ENCODE assay signal across 16 cellular contexts in genomic region chr11:125350206-125351044, GRCh38.
A peak's percentile ranks its signal among the peaks of the same experiment; 100 is the strongest.
DNase-seq lines count a peak whose midpoint lies in the region; ATAC-seq and TF ChIP-seq lines count a peak whose summit lies in the region.
"Had no signal": no experiment of that assay in that cellular context is flagged by ENCODE, and none has a peak within 500 bp of the region (broad histone marks: within the 10 kb centered on the region; RNA-seq: fewer than 3 reads in every experiment).

No MANE protein-coding gene starts in this region.

- peaks cover 21% of the 10 kb centered on the region; the same call in 1 of the 2 replicates for H3K4me1 ChIP-seq in GM23338 (ENCODE audit: insufficient read depth)
- peaks cover 21% of the 10 kb centered on the region for H3K4me1 ChIP-seq in iPS-15b (ENCODE audit: control insufficient read depth, insufficient read depth, low read length)
- H3K4me1 ChIP-seq in spleen = peaks cover 1 to 23% (median 6%) of the 10 kb centered on the region in 6 donors
- peaks cover 31% of the 10 kb centered on the region for H3K4me1 ChIP-seq in mesenchymal stem cell (ENCODE audit: control insufficient read depth, insufficient read depth, low read depth, low read length)

- no peak overlapping the region for H2BK5ac ChIP-seq in mesenchymal stem cell (ENCODE audit: low read depth, low read length, poor library complexity, severe bottlenecking)

- H3K4me2 ChIP-seq in GM23338 (peak overlapping the region; percentile 32; the same call in 1 of the 2 replicates), mesenchymal stem cell (ENCODE audit: low read length, poor library complexity, severe bottlenecking) (no peak overlapping the region)

- H3K4me3 Mint-ChIP-seq in GM23338 = no peak overlapping the region
- no peak overlapping the region for H3K4me3 Mint-ChIP-seq in activated T-helper 2 cell treated with anti-CD3 and anti-CD28 coated beads, Interferon-gamma antibody, Interleukin-2, Interleukin-4, amounts not matched to agents 10 μg/mL and 5 μg/mL and 100 μg/mL, durations not matched to agents 14 hours and 24 hours and 36 hours (ENCODE audit: low read depth)

- H3K4me3 ChIP-seq in GM23338 = no peak overlapping the region; the same call in 1 of the 2 replicates
- H3K4me3 ChIP-seq in iPS-15b (ENCODE audit: low read depth, low read length) = peak overlapping the region; percentile 45
- no peak overlapping the region for H3K4me3 ChIP-seq in spleen
- no peak overlapping the region for H3K4me3 ChIP-seq in mesenchymal stem cell (ENCODE audit: insufficient read depth in 1 of 2, low read depth in 1 of 2, low read length in 2 of 2)
- H3K4me3 ChIP-seq: HAP-1 had no signal

- no peaks in the 10 kb centered on the region for H3K9me3 Mint-ChIP-seq in GM23338
- no peaks in the 10 kb centered on the region for H3K9me3 Mint-ChIP-seq in activated T-helper 2 cell treated with anti-CD3 and anti-CD28 coated beads, Interferon-gamma antibody, Interleukin-2, Interleukin-4, amounts not matched to agents 10 μg/mL and 5 μg/mL and 100 μg/mL, durations not matched to agents 14 hours and 24 hours and 36 hours

- intact Hi-C loops in spleen (cut with DNase I; ENCODE audit: low total_unique reads) = no loop called here
- intact Hi-C loops in activated T-helper 2 cell treated with anti-CD3 and anti-CD28 coated beads, Interferon-gamma antibody, Interleukin-2, Interleukin-4, amounts not matched to agents 10 μg/mL and 5 μg/mL and 100 μg/mL, durations not matched to agents 14 hours and 24 hours and 36 hours (cut with micrococcal nuclease) = no loop called here

- TF ChIP-seq POLR2A in spleen (IDR thresholded peaks at IDR 0.05) = no peak

- no peaks in the 10 kb centered on the region for H3K36me3 Mint-ChIP-seq in GM23338 (ENCODE audit: low read depth)
- no peaks in the 10 kb centered on the region for H3K36me3 Mint-ChIP-seq in activated T-helper 2 cell treated with anti-CD3 and anti-CD28 coated beads, Interferon-gamma antibody, Interleukin-2, Interleukin-4, amounts not matched to agents 10 μg/mL and 5 μg/mL and 100 μg/mL, durations not matched to agents 14 hours and 24 hours and 36 hours (ENCODE audit: low read depth)

- no peaks in the 10 kb centered on the region for H3K9me2 ChIP-seq in GM23338 (ENCODE audit: insufficient read depth)

- no peaks in the 10 kb centered on the region for H4K20me1 ChIP-seq in GM23338 (replicated peaks; ENCODE audit: insufficient read depth)

- no peak overlapping the region for H2BK15ac ChIP-seq in mesenchymal stem cell (ENCODE audit: low read depth, poor library complexity, severe bottlenecking)

- DNase-seq in GM23338 (ENCODE audit: low spot score) (no peak), NCI-H526 (lab: John Stamatoyannopoulos, UW) (peak; percentile 91 to 96), spleen (peak; percentile 44), NCI-H1694 treated with DMSO at 0.1 percent for 48 hours (lab: John Stamatoyannopoulos, UW) (no peak), mesenchymal stem cell (no peak)
- no peak for DNase-seq in activated T-helper 2 cell treated with anti-CD3 and anti-CD28 coated beads, Interferon-gamma antibody, Interleukin-2, Interleukin-4, amounts not matched to agents 10 μg/mL and 5 μg/mL and 100 μg/mL, durations not matched to agents 14 hours and 24 hours and 36 hours (ENCODE audit: low spot score)
- DNase-seq: ACHN, C1 segment of cervical spinal cord, DMS79 treated with DMSO at 0.1 percent for 48 hours, NCI-H1105, NCI-H2081 treated with DMSO at 0.1 percent for 48 hours, PC-3, RPMI8226, SIG-M5 had no signal

- H3K27ac ChIP-seq in GM23338 (ENCODE audit: low read depth) (no peak overlapping the region), spleen (no peak overlapping the region), mesenchymal stem cell (ENCODE audit: low read length, poor library complexity, severe bottlenecking) (no peak overlapping the region)

- 79 to 91% (median 88%) methylated on average over 13 to 23 of the region's 23 CpGs for WGBS in spleen, 5 donors
- 90% methylated on average over 16 of the region's 23 CpGs for WGBS in mesenchymal stem cell

- H4K91ac ChIP-seq in mesenchymal stem cell (ENCODE audit: low read length) = no peak overlapping the region

- H3K27me3 ChIP-seq in GM23338 (ENCODE audit: insufficient read depth) (peaks cover 9% of the 10 kb centered on the region; the same call in 1 of the 2 replicates), iPS-15b (ENCODE audit: control insufficient read depth, insufficient read depth, low read length) (peaks cover 20% of the 10 kb centered on the region), spleen (replicated peaks in 1 of 7) (peaks cover 0 to 41% (median 0%) of the 10 kb centered on the region in 7 donors), mesenchymal stem cell (ENCODE audit: control insufficient read depth in 1 of 2, insufficient read depth in 1 of 2, low read length in 2 of 2) (peaks cover 0 to 50% of the 10 kb centered on the region in 2 experiments)

- H3K27ac Mint-ChIP-seq in GM23338 = no peak overlapping the region
- no peak overlapping the region for H3K27ac Mint-ChIP-seq in activated T-helper 2 cell treated with anti-CD3 and anti-CD28 coated beads, Interferon-gamma antibody, Interleukin-2, Interleukin-4, amounts not matched to agents 10 μg/mL and 5 μg/mL and 100 μg/mL, durations not matched to agents 14 hours and 24 hours and 36 hours

- no peak for TF ChIP-seq CTCF in GM23338 (conservative IDR thresholded peaks at IDR 0.05; ENCODE audit: low read depth in 2 of 2)
- TF ChIP-seq CTCF in spleen (IDR thresholded peaks at IDR 0.05 in 8 of 11, conservative IDR thresholded peaks at IDR 0.05 in 3 of 11) = no peak

- H3K27me3 Mint-ChIP-seq in GM23338 (ENCODE audit: insufficient read depth, low read depth, poor library complexity) = peaks cover 24% of the 10 kb centered on the region
- peaks cover 2% of the 10 kb centered on the region for H3K27me3 Mint-ChIP-seq in activated T-helper 2 cell treated with anti-CD3 and anti-CD28 coated beads, Interferon-gamma antibody, Interleukin-2, Interleukin-4, amounts not matched to agents 10 μg/mL and 5 μg/mL and 100 μg/mL, durations not matched to agents 14 hours and 24 hours and 36 hours (ENCODE audit: low read depth)

- no peak overlapping the region for H2BK12ac ChIP-seq in mesenchymal stem cell (ENCODE audit: low read length in 2 of 2)

- no peak overlapping the region for H4K8ac ChIP-seq in mesenchymal stem cell (ENCODE audit: low read length)

- H3K4ac ChIP-seq in mesenchymal stem cell (ENCODE audit: low read depth in 1 of 2, low read length in 2 of 2) = no peak overlapping the region

- no peak overlapping the region for H3K9ac ChIP-seq in iPS-15b (ENCODE audit: low read depth, low read length)
- no peak overlapping the region for H3K9ac ChIP-seq in mesenchymal stem cell (ENCODE audit: low read length)

- no peak; the same call in 2 of the 3 replicates for ATAC-seq in GM23338
- ATAC-seq: PC-3 had no signal

- no peak overlapping the region for H3K14ac ChIP-seq in mesenchymal stem cell (ENCODE audit: low read length in 2 of 2)

- H3K23ac ChIP-seq in mesenchymal stem cell (ENCODE audit: low read length in 2 of 2) = no peak overlapping the region

- H3K9me3 ChIP-seq in iPS-15b (ENCODE audit: control insufficient read depth, insufficient read depth, low read length) = no peaks in the 10 kb centered on the region
- no peaks in the 10 kb centered on the region for H3K9me3 ChIP-seq in spleen
- H3K9me3 ChIP-seq in mesenchymal stem cell (ENCODE audit: control insufficient read depth, low read length) = no peaks in the 10 kb centered on the region
- H3K9me3 ChIP-seq: HAP-1 had no signal

- H3K4me1 Mint-ChIP-seq in GM23338 = peaks cover 49% of the 10 kb centered on the region
- no peaks in the 10 kb centered on the region for H3K4me1 Mint-ChIP-seq in activated T-helper 2 cell treated with anti-CD3 and anti-CD28 coated beads, Interferon-gamma antibody, Interleukin-2, Interleukin-4, amounts not matched to agents 10 μg/mL and 5 μg/mL and 100 μg/mL, durations not matched to agents 14 hours and 24 hours and 36 hours (ENCODE audit: low read depth)

- H3K36me3 ChIP-seq in GM23338 (ENCODE audit: insufficient read depth) (no peaks in the 10 kb centered on the region), iPS-15b (ENCODE audit: control insufficient read depth, insufficient read depth, low read length) (no peaks in the 10 kb centered on the region), spleen (no peaks in the 10 kb centered on the region), mesenchymal stem cell (ENCODE audit: control insufficient read depth in 1 of 2, insufficient read depth in 2 of 2, low read depth in 1 of 2, low read length in 2 of 2) (peaks cover 0 to 49% of the 10 kb centered on the region in 2 experiments)
- H3K36me3 ChIP-seq: HAP-1 had no signal

- H3K79me1 ChIP-seq in mesenchymal stem cell (replicated peaks; ENCODE audit: low read length, poor library complexity, severe bottlenecking) = peaks cover 20% of the 10 kb centered on the region

- H2AFZ ChIP-seq in GM23338 (peak overlapping the region; percentile 81; the same call in 1 of the 2 replicates), mesenchymal stem cell (ENCODE audit: low read depth, low read length) (no peak overlapping the region)

- H3K18ac ChIP-seq in mesenchymal stem cell (ENCODE audit: low read depth in 1 of 2, low read length in 2 of 2) = no peak overlapping the region

- no peaks in the 10 kb centered on the region for H3F3A ChIP-seq in GM23338 (replicated peaks; ENCODE audit: low read depth)

- no peak overlapping the region for H2BK120ac ChIP-seq in mesenchymal stem cell (ENCODE audit: low read depth, low read length)

- H3K79me2 ChIP-seq in GM23338 (replicated peaks; ENCODE audit: insufficient read depth) = no peaks in the 10 kb centered on the region

- H2AK5ac ChIP-seq in mesenchymal stem cell (ENCODE audit: low read length, severe bottlenecking) = no peak overlapping the region

Comparison
In these comparisons a context has a peak if more than half of its experiments do, and no peak if none do; other contexts are left out.
1. DNase-seq: peak in NCI-H526 (2 of 2) and spleen (single experiment); none in GM23338 (single experiment), NCI-H1694 treated with DMSO at 0.1 percent for 48 hours (single experiment), activated T-helper 2 cell treated with anti-CD3 and anti-CD28 coated beads, Interferon-gamma antibody, Interleukin-2, Interleukin-4, amounts not matched to agents 10 μg/mL and 5 μg/mL and 100 μg/mL, durations not matched to agents 14 hours and 24 hours and 36 hours (single experiment) and mesenchymal stem cell (single experiment).